Comparison of ENCODE assay signal across 21 cellular contexts in the genomic region with DNA sequence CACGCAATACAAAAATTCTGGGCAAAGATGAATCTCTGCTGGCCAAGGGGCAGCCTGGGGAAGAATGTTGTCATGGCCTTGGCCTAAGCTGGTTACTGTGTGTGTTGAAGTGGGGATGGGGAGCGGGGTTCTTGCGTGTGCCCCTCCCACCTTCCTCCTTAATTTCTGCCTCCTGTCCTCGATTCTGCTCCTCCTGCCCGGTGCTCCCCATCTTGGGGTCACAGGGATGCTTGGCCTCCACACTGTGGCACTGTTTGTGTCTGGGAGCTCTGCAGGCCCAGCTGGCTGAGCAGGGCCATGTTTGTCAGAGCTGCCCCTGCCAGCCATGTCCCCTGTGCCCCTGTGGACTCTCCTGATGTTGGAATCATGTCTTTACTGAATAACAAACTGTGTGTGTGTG. TPM values are rescaled to one million over a fixed set of nuclear protein-coding genes. Genes with fewer than 3 reads are reported as not detected.
DNase-seq lines count a peak whose midpoint lies in the region; ATAC-seq and TF ChIP-seq lines count a peak whose summit lies in the region.
"Had no signal": no experiment of that assay in that cellular context is flagged by ENCODE, and none has a peak within 500 bp of the region (broad histone marks: within the 10 kb centered on the region; RNA-seq: fewer than 3 reads in every experiment).

No MANE protein-coding gene starts in this region.

- H3K4me3 ChIP-seq in neural progenitor cell: no peak overlapping the region
- H3K4me3 ChIP-seq: BLaER1, GM12878, HAP-1 had no signal

- H3K27ac Mint-ChIP-seq in activated naive CD8-positive, alpha-beta T cell treated with anti-CD3 and anti-CD28 coated beads, Interleukin-2, amount 10 ng/mL, durations not matched to agents 7 days and 5 days: peak overlapping the region; percentile 56
- no peak overlapping the region for H3K27ac Mint-ChIP-seq in activated naive CD8-positive, alpha-beta T cell treated with anti-CD3 and anti-CD28 coated beads, Interleukin-2, amount 50 U/mL, for 24 hours
- H3K27ac Mint-ChIP-seq in neural progenitor cell (peak overlapping the region; percentile 7), progenitor cell of endocrine pancreas (no peak overlapping the region)
- no peak overlapping the region for H3K27ac Mint-ChIP-seq in naive thymus-derived CD8-positive, alpha-beta T cell
- H3K27ac Mint-ChIP-seq: B cell; CD8-positive, alpha-beta T cell; HFFc6 had no signal

- no peak overlapping the region for H3K4me3 Mint-ChIP-seq in activated naive CD8-positive, alpha-beta T cell treated with anti-CD3 and anti-CD28 coated beads, Interleukin-2, amount 10 ng/mL, durations not matched to agents 7 days and 5 days
- no peak overlapping the region for H3K4me3 Mint-ChIP-seq in activated naive CD8-positive, alpha-beta T cell treated with anti-CD3 and anti-CD28 coated beads, Interleukin-2, amount 50 U/mL, for 24 hours
- H3K4me3 Mint-ChIP-seq in neural progenitor cell: no peak overlapping the region
- no peak overlapping the region for H3K4me3 Mint-ChIP-seq in naive thymus-derived CD8-positive, alpha-beta T cell
- H3K4me3 Mint-ChIP-seq in progenitor cell of endocrine pancreas (ENCODE audit: low read depth): no peak overlapping the region
- H3K4me3 Mint-ChIP-seq: B cell; CD4-positive, CD25-positive, alpha-beta regulatory T cell; CD8-positive, alpha-beta T cell; HFFc6 had no signal

- H3K27ac ChIP-seq in neural progenitor cell: no peak overlapping the region
- H3K27ac ChIP-seq: 22Rv1, BLaER1, C4-2B had no signal

- no peak overlapping the region for H2AFZ ChIP-seq in neural progenitor cell (replicated peaks)

- H3K36me3 ChIP-seq in neural progenitor cell: no peaks in the 10 kb centered on the region
- H3K36me3 ChIP-seq: BLaER1, HAP-1 had no signal

- peaks cover 5% of the 10 kb centered on the region for H3K9me3 Mint-ChIP-seq in activated naive CD8-positive, alpha-beta T cell treated with anti-CD3 and anti-CD28 coated beads, Interleukin-2, amount 10 ng/mL, durations not matched to agents 7 days and 5 days
- H3K9me3 Mint-ChIP-seq in activated naive CD8-positive, alpha-beta T cell treated with anti-CD3 and anti-CD28 coated beads, Interleukin-2, amount 50 U/mL, for 24 hours: peaks cover 3% of the 10 kb centered on the region
- H3K9me3 Mint-ChIP-seq in neural progenitor cell: peaks cover 8% of the 10 kb centered on the region
- peaks cover 0 to 14% (median 3%) of the 10 kb centered on the region in 9 donors for H3K9me3 Mint-ChIP-seq in naive thymus-derived CD8-positive, alpha-beta T cell
- peaks cover 5% of the 10 kb centered on the region for H3K9me3 Mint-ChIP-seq in progenitor cell of endocrine pancreas (ENCODE audit: low read depth)

- no peaks in the 10 kb centered on the region for H3K79me2 ChIP-seq in neural progenitor cell (ENCODE audit: low read depth)

- H4K20me1 ChIP-seq in neural progenitor cell (ENCODE audit: low read depth): no peaks in the 10 kb centered on the region
- H4K20me1 ChIP-seq: BLaER1 had no signal

- H3K9me3 ChIP-seq in neural progenitor cell (ENCODE audit: low read depth): no peaks in the 10 kb centered on the region
- H3K9me3 ChIP-seq: Caco-2, HAP-1 had no signal

- no peak overlapping the region for H3K9ac ChIP-seq in neural progenitor cell
- H3K9ac ChIP-seq: BLaER1 had no signal

- peaks cover 10% of the 10 kb centered on the region for H3K4me1 Mint-ChIP-seq in activated naive CD8-positive, alpha-beta T cell treated with anti-CD3 and anti-CD28 coated beads, Interleukin-2, amount 10 ng/mL, durations not matched to agents 7 days and 5 days
- peaks cover under 1% of the 10 kb centered on the region for H3K4me1 Mint-ChIP-seq in activated naive CD8-positive, alpha-beta T cell treated with anti-CD3 and anti-CD28 coated beads, Interleukin-2, amount 50 U/mL, for 24 hours
- peaks cover 9% of the 10 kb centered on the region for H3K4me1 Mint-ChIP-seq in neural progenitor cell
- peaks cover 0 to 2% (median 0%) of the 10 kb centered on the region in 4 donors for H3K4me1 Mint-ChIP-seq in naive thymus-derived CD8-positive, alpha-beta T cell
- H3K4me1 Mint-ChIP-seq in progenitor cell of endocrine pancreas (ENCODE audit: low read depth): no peaks in the 10 kb centered on the region
- H3K4me1 Mint-ChIP-seq: B cell; CD4-positive, CD25-positive, alpha-beta regulatory T cell had no signal

- no peak overlapping the region for H3K4me2 ChIP-seq in neural progenitor cell
- H3K4me2 ChIP-seq: BLaER1 had no signal

- peaks cover 3% of the 10 kb centered on the region for H3K27me3 Mint-ChIP-seq in activated naive CD8-positive, alpha-beta T cell treated with anti-CD3 and anti-CD28 coated beads, Interleukin-2, amount 10 ng/mL, durations not matched to agents 7 days and 5 days
- H3K27me3 Mint-ChIP-seq in activated naive CD8-positive, alpha-beta T cell treated with anti-CD3 and anti-CD28 coated beads, Interleukin-2, amount 50 U/mL, for 24 hours: no peaks in the 10 kb centered on the region
- H3K27me3 Mint-ChIP-seq in neural progenitor cell (ENCODE audit: insufficient read depth, low read depth) (peaks cover 6% of the 10 kb centered on the region), progenitor cell of endocrine pancreas (no peaks in the 10 kb centered on the region)
- peaks cover 0 to 2% (median 0%) of the 10 kb centered on the region in 5 donors for H3K27me3 Mint-ChIP-seq in naive thymus-derived CD8-positive, alpha-beta T cell

- POLR2A ChIA-PET in activated naive CD8-positive, alpha-beta T cell treated with anti-CD3 and anti-CD28 coated beads, Interleukin-2, amount 10 ng/mL, durations not matched to agents 7 days and 5 days (lab: Charles Lee): no interaction called here
- POLR2A ChIA-PET in naive thymus-derived CD8-positive, alpha-beta T cell (lab: Charles Lee): no interaction called here

- peaks cover 4% of the 10 kb centered on the region for H3K4me1 ChIP-seq in neural progenitor cell
- H3K4me1 ChIP-seq: Caco-2, HAP-1 had no signal

- no peaks in the 10 kb centered on the region for H3F3A ChIP-seq in neural progenitor cell (ENCODE audit: low read depth)

- no peak for ATAC-seq in activated naive CD8-positive, alpha-beta T cell treated with anti-CD3 and anti-CD28 coated beads, Interleukin-2, amount 10 ng/mL, durations not matched to agents 7 days and 5 days (ENCODE audit: low read depth)
- no peak for ATAC-seq in activated naive CD8-positive, alpha-beta T cell treated with anti-CD3 and anti-CD28 coated beads, Interleukin-2, amount 50 U/mL, for 24 hours
- no peak for ATAC-seq in naive thymus-derived CD8-positive, alpha-beta T cell
- ATAC-seq: CD8-positive, alpha-beta T cell; GM12878 had no signal

- H3K36me3 Mint-ChIP-seq in activated naive CD8-positive, alpha-beta T cell treated with anti-CD3 and anti-CD28 coated beads, Interleukin-2, amount 10 ng/mL, durations not matched to agents 7 days and 5 days: no peaks in the 10 kb centered on the region
- H3K36me3 Mint-ChIP-seq in activated naive CD8-positive, alpha-beta T cell treated with anti-CD3 and anti-CD28 coated beads, Interleukin-2, amount 50 U/mL, for 24 hours (ENCODE audit: low read depth): peaks cover 2% of the 10 kb centered on the region
- no peaks in the 10 kb centered on the region for H3K36me3 Mint-ChIP-seq in neural progenitor cell
- H3K36me3 Mint-ChIP-seq in naive thymus-derived CD8-positive, alpha-beta T cell: peaks cover 0 to 6% (median 2%) of the 10 kb centered on the region in 3 donors
- H3K36me3 Mint-ChIP-seq in progenitor cell of endocrine pancreas (ENCODE audit: insufficient read depth): peaks cover 2% of the 10 kb centered on the region
- H3K36me3 Mint-ChIP-seq: CD4-positive, CD25-positive, alpha-beta regulatory T cell had no signal

- no peaks in the 10 kb centered on the region for H3K27me3 ChIP-seq in neural progenitor cell
- H3K27me3 ChIP-seq: BLaER1 had no signal

- TF ChIP-seq CTCF in neural progenitor cell (IDR thresholded peaks at IDR 0.05) (no peak), progenitor cell of endocrine pancreas (IDR thresholded peaks at IDR 0.05; ENCODE audit: unreplicated experiment) (no peak)

- no peak for DNase-seq in activated naive CD8-positive, alpha-beta T cell treated with anti-CD3 and anti-CD28 coated beads, Interleukin-2, amount 10 ng/mL, durations not matched to agents 7 days and 5 days
- DNase-seq in activated naive CD8-positive, alpha-beta T cell treated with anti-CD3 and anti-CD28 coated beads, Interleukin-2, amount 50 U/mL, for 24 hours: no peak
- DNase-seq in cerebellum (ENCODE audit: low spot score): peak; percentile 17
- no peak for DNase-seq in neural progenitor cell (ENCODE audit: low spot score)
- no peak for DNase-seq in naive thymus-derived CD8-positive, alpha-beta T cell
- DNase-seq in DMS79 treated with DMSO at 0.1 percent for 48 hours (lab: John Stamatoyannopoulos, UW): no peak
- no peak for DNase-seq in progenitor cell of endocrine pancreas (ENCODE audit: low spot score, unreplicated experiment)
- DNase-seq: Caco-2; CD4-positive, CD25-positive, alpha-beta regulatory T cell; CD8-positive, alpha-beta T cell; DMS153; EL; GDM1; GOT3; HFFc6 had no signal

RNA-seq across cellular contexts. Expression of gene RPS24, which starts 37.1 kb away (rescaled TPM):
- total RNA-seq in activated naive CD8-positive, alpha-beta T cell treated with anti-CD3 and anti-CD28 coated beads, Interleukin-2, amount 10 ng/mL, durations not matched to agents 7 days and 5 days: 1,000 to 10,000 TPM; 1,523 to 1,613 TPM
- 1,219 TPM for total RNA-seq in cerebellum
- 3,232 and 5,646 TPM in 2 replicates for total RNA-seq in neural progenitor cell (ENCODE audit: low replicate concordance)
- total RNA-seq in naive thymus-derived CD8-positive, alpha-beta T cell: 1,000 to 10,000 TPM; 2,141 to 2,273 TPM
- 1,000 to 10,000 TPM; 1,179 to 1,624 (median 1,569) TPM for polyA plus RNA-seq in naive thymus-derived CD8-positive, alpha-beta T cell
- 1,431 and 1,496 TPM in 2 replicates for total RNA-seq in progenitor cell of endocrine pancreas

RNA-seq across cellular contexts. Expression of gene POLR3A, which starts 41.4 kb away (rescaled TPM):
- total RNA-seq in activated naive CD8-positive, alpha-beta T cell treated with anti-CD3 and anti-CD28 coated beads, Interleukin-2, amount 10 ng/mL, durations not matched to agents 7 days and 5 days: 10 to 100 TPM; 18.7 to 20.2 TPM
- total RNA-seq in cerebellum (25.6 TPM), neural progenitor cell (ENCODE audit: low replicate concordance) (16.0 and 18.0 TPM in 2 replicates), progenitor cell of endocrine pancreas (26.7 and 27.5 TPM in 2 replicates)
- 10 to 100 TPM; 17.9 to 18.1 TPM for total RNA-seq in naive thymus-derived CD8-positive, alpha-beta T cell
- 10 to 100 TPM in 1 of 3 donors, 1 to 10 TPM in 2; 7.3 to 10.3 (median 7.6) TPM for polyA plus RNA-seq in naive thymus-derived CD8-positive, alpha-beta T cell

Comparison
In these comparisons a context has a peak if more than half of its experiments do, and no peak if none do; other contexts are left out.
1. H3K27ac Mint-ChIP-seq: peak in activated naive CD8-positive, alpha-beta T cell treated with anti-CD3 and anti-CD28 coated beads, Interleukin-2, amount 10 ng/mL, durations not matched to agents 7 days and 5 days (single experiment) and neural progenitor cell (single experiment); none in activated naive CD8-positive, alpha-beta T cell treated with anti-CD3 and anti-CD28 coated beads, Interleukin-2, amount 50 U/mL, for 24 hours (single experiment), naive thymus-derived CD8-positive, alpha-beta T cell (0 of 10) and progenitor cell of endocrine pancreas (single experiment).